1 cellular context compared by ENCODE assay signal in the genomic region with DNA sequence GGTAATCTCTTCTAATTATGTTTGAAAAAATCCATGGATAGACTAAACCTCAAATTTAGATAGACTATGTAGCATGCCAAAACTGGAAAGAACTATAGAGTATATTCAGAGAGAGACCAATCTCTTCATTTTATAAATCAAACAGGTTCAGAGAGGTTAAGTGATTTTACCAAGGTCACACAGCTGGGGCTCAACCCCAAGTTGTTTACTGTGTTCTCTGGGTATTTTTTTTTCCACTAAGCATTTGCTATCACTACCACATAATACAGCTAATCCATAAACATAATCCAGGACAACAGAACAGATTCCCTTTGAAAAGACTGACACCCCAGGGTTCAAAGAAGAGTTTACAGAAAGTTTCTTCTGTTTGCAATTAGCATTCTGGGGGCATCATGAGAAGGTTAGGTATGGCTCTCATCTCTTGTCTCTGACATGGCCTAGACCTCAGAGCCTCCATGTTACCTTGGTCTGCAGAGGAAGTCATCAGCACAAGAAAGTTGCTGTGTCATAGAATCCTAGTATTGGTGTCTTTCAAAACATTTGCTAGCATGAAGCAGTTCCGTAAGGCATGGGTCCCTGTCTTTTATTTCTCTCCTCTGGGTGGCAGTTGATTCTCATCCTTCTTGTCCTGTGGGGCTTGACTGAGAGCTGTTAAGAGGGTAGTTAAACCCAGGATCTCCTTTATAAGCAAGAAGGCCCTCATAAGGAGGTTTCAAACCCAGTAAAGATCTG.
A peak's percentile ranks its signal among the peaks of the same experiment; 100 is the strongest.
TF ChIP-seq lines count a peak whose summit lies in the region.

No MANE protein-coding gene starts in this region.

TF ChIP-seq in H1, 55 proteins besides CTCF, POLR2A, EP300 and RAD21 (continued from another document):
- TF ChIP-seq KDM1A (IDR thresholded peaks at IDR 0.05; ENCODE audit: borderline replicate concordance, low read length): peak; percentile 94
- TF ChIP-seq RNF2 (IDR thresholded peaks at IDR 0.05; ENCODE audit: borderline replicate concordance, low read depth, low read length, missing control alignments, poor library complexity, severe bottlenecking): no peak
- TF ChIP-seq PHF8 (conservative IDR thresholded peaks at IDR 0.05; ENCODE audit: low read depth, low read length): no peak
- TF ChIP-seq CHD1 (IDR thresholded peaks at IDR 0.05; ENCODE audit: low read depth, low read length): no peak
- TF ChIP-seq TBP (IDR thresholded peaks at IDR 0.05; ENCODE audit: low read depth, low read length): no peak
- TF ChIP-seq CEBPB (IDR thresholded peaks at IDR 0.05; ENCODE audit: low read depth, low read length): no peak
- no peak for TF ChIP-seq BRCA1 (IDR thresholded peaks at IDR 0.05; ENCODE audit: low read depth, low read length)
- TF ChIP-seq HDAC2 (IDR thresholded peaks at IDR 0.05; ENCODE audit: borderline replicate concordance in 1 of 2, low read depth in 2 of 2, low read length in 2 of 2): peak in 1 of 2 experiments; percentile 75; a peak in 1 of 4 replicates
- no peak for TF ChIP-seq RXRA (IDR thresholded peaks at IDR 0.05; ENCODE audit: insufficient read depth, low read depth, low read length)
- TF ChIP-seq FOSL1 (IDR thresholded peaks at IDR 0.05; ENCODE audit: insufficient read depth, low read depth, low read length): no peak
- TF ChIP-seq CBX5 (IDR thresholded peaks at IDR 0.05; ENCODE audit: low read depth, low read length): no peak
- TF ChIP-seq CHD2 (IDR thresholded peaks at IDR 0.05; ENCODE audit: low read length): no peak
- TF ChIP-seq ZNF274 (IDR thresholded peaks at IDR 0.05; ENCODE audit: borderline replicate concordance, extremely low read depth, low read length): no peak
